20 cellular contexts compared by ENCODE assay signal in the genomic region with DNA sequence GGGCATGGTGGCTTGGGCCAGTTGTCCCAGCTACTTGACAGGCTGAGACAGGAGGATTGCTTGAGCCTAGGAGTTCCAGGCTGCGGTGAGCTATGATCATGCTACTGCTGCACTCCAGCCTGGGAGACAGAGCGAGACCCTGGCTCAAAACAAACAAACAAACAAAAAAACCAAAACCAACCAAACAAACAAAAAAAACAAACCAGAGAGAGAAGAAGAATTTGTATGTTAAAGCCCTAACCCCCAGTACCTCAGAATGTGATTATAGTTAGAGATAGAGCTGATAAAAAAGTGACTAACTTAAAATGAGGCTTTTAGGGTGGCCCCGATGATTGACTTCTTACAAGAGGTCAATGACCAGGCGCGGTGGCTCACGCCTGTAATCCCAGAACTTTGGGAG. TPM values are rescaled to one million over a fixed set of nuclear protein-coding genes. Genes with fewer than 3 reads are reported as not detected.
DNase-seq lines count a peak whose midpoint lies in the region; ATAC-seq, FAIRE-seq and TF ChIP-seq lines count a peak whose summit lies in the region.
"Had no signal": no experiment of that assay in that cellular context is flagged by ENCODE, and none has a peak within 500 bp of the region (broad histone marks: within the 10 kb centered on the region; RNA-seq: fewer than 3 reads in every experiment).

No MANE protein-coding gene starts in this region.

- H4K91ac ChIP-seq in H9 (ENCODE audit: insufficient read length, low read depth, low read length), result no peak overlapping the region

- no CpG with 5 or more reads among the region's 6 CpGs for WGBS in H9 (ENCODE audit: extremely low coverage, insufficient read length, low lambda C conversion rate)

- H2BK12ac ChIP-seq in H9 (ENCODE audit: insufficient read length, low read depth, low read length), result no peak overlapping the region

- no peak overlapping the region for H2BK20ac ChIP-seq in H9 (ENCODE audit: low read depth, low read length, poor library complexity, severe bottlenecking)

- no peaks in the 10 kb centered on the region for H3K36me3 ChIP-seq in CD4-positive, CD25-positive, alpha-beta regulatory T cell (ENCODE audit: control insufficient read depth, insufficient read depth, low read length)
- H3K36me3 ChIP-seq: right lobe of liver had no signal

- no peak for TF ChIP-seq CTCF in H9 (conservative IDR thresholded peaks at IDR 0.05)

- H3K79me1 ChIP-seq in H9 (ENCODE audit: insufficient read depth, low read depth, low read length, poor library complexity, severe bottlenecking), result no peaks in the 10 kb centered on the region

- H3K23ac ChIP-seq in H9 (ENCODE audit: insufficient read length, low read depth, low read length), result no peak overlapping the region

- no peaks in the 10 kb centered on the region for H3K79me2 ChIP-seq in H9 (ENCODE audit: insufficient read depth, low read length)

- H3K23me2 ChIP-seq in H9 (ENCODE audit: insufficient read length, low read depth, low read length, poor library complexity, severe bottlenecking), result peaks cover 20% of the 10 kb centered on the region

- ATAC-seq in CD4-positive, CD25-positive, alpha-beta regulatory T cell (ENCODE audit: low read depth in 2 of 2), result no peak
- ATAC-seq in naive B cell (ENCODE audit: low read depth in 2 of 2), result no peak
- no peak for ATAC-seq in GM18520 (IDR thresholded peaks at IDR 0.05; ENCODE audit: unreplicated experiment)

- no peak overlapping the region for H2BK15ac ChIP-seq in H9 (ENCODE audit: low read depth, low read length)

- H3K18ac ChIP-seq in H9 (ENCODE audit: insufficient read length, low read depth, low read length), result no peak overlapping the region

- no peak for TF ChIP-seq POLR2A in GM12891 (IDR thresholded peaks at IDR 0.05; ENCODE audit: low read depth, low read length)
- TF ChIP-seq POLR2A in GM12892 (IDR thresholded peaks at IDR 0.05; ENCODE audit: low read depth, low read length), result no peak

- peaks cover 0 to 2% (median 0%) of the 10 kb centered on the region in 7 donors for H3K9me3 Mint-ChIP-seq in CD4-positive, CD25-positive, alpha-beta regulatory T cell
- H3K9me3 Mint-ChIP-seq in H9 (peaks cover 0 to 3% of the 10 kb centered on the region in 2 experiments; a peak in 2 of 5 replicates), naive B cell (peaks cover 0 to 2% (median 0%) of the 10 kb centered on the region in 7 donors)
- H3K9me3 Mint-ChIP-seq in activated T-helper 2 cell treated with anti-CD3 and anti-CD28 coated beads, Interferon-gamma antibody, Interleukin-2, Interleukin-4, amounts not matched to agents 10 μg/mL and 5 μg/mL and 100 μg/mL, durations not matched to agents 14 hours and 24 hours and 36 hours, result no peaks in the 10 kb centered on the region

- H3K56ac ChIP-seq in H9 (ENCODE audit: insufficient read length, low read depth, low read length), result no peak overlapping the region

- no peak overlapping the region for H4K5ac ChIP-seq in H9 (ENCODE audit: insufficient read length, low read depth, low read length)

- H3K36me3 Mint-ChIP-seq in CD4-positive, CD25-positive, alpha-beta regulatory T cell, result no peaks in the 10 kb centered on the region
- H3K36me3 Mint-ChIP-seq in H9 (ENCODE audit: insufficient read depth in 1 of 3, low read depth in 3 of 3) (peaks cover 5 to 16% (median 10%) of the 10 kb centered on the region in 3 experiments; a peak in 5 of 7 replicates), naive B cell (no peaks in the 10 kb centered on the region)
- peaks cover 3% of the 10 kb centered on the region for H3K36me3 Mint-ChIP-seq in activated T-helper 2 cell treated with anti-CD3 and anti-CD28 coated beads, Interferon-gamma antibody, Interleukin-2, Interleukin-4, amounts not matched to agents 10 μg/mL and 5 μg/mL and 100 μg/mL, durations not matched to agents 14 hours and 24 hours and 36 hours (ENCODE audit: low read depth)

- peaks cover 0 to 27% (median 12%) of the 10 kb centered on the region in 4 donors for H3K4me1 Mint-ChIP-seq in CD4-positive, CD25-positive, alpha-beta regulatory T cell
- H3K4me1 Mint-ChIP-seq in H9 (peaks cover 2 to 11% of the 10 kb centered on the region in 2 experiments; a peak in 3 of 4 replicates), naive B cell (peaks cover 6 to 19% (median 15%) of the 10 kb centered on the region in 3 donors)
- peaks cover 23% of the 10 kb centered on the region for H3K4me1 Mint-ChIP-seq in activated T-helper 2 cell treated with anti-CD3 and anti-CD28 coated beads, Interferon-gamma antibody, Interleukin-2, Interleukin-4, amounts not matched to agents 10 μg/mL and 5 μg/mL and 100 μg/mL, durations not matched to agents 14 hours and 24 hours and 36 hours (ENCODE audit: low read depth)

- intact Hi-C loops in activated T-helper 2 cell treated with anti-CD3 and anti-CD28 coated beads, Interferon-gamma antibody, Interleukin-2, Interleukin-4, amounts not matched to agents 10 μg/mL and 5 μg/mL and 100 μg/mL, durations not matched to agents 14 hours and 24 hours and 36 hours (cut with micrococcal nuclease), result loop anchor here (2.0 to 5.0 kb wide), 2 partner anchors 14 to 123 kb away; no protein-coding TSS in a partner anchor

- H3K4me1 ChIP-seq in CD4-positive, CD25-positive, alpha-beta regulatory T cell (ENCODE audit: control insufficient read depth, insufficient read depth, low read length, poor library complexity, severe bottlenecking), result peaks cover 26% of the 10 kb centered on the region
- H3K4me1 ChIP-seq in H9 (ENCODE audit: insufficient read depth, low read length), result no peaks in the 10 kb centered on the region

- no peak overlapping the region for H2AFZ ChIP-seq in H9 (ENCODE audit: low read length)

- peaks cover 63% of the 10 kb centered on the region for H3K27me3 Mint-ChIP-seq in CD4-positive, CD25-positive, alpha-beta regulatory T cell
- H3K27me3 Mint-ChIP-seq in H9 (ENCODE audit: low read depth), result peaks cover 57% of the 10 kb centered on the region
- H3K27me3 Mint-ChIP-seq in activated T-helper 2 cell treated with anti-CD3 and anti-CD28 coated beads, Interferon-gamma antibody, Interleukin-2, Interleukin-4, amounts not matched to agents 10 μg/mL and 5 μg/mL and 100 μg/mL, durations not matched to agents 14 hours and 24 hours and 36 hours (ENCODE audit: low read depth), result peaks cover 31% of the 10 kb centered on the region
- peaks cover 26 to 78% (median 45%) of the 10 kb centered on the region in 3 donors for H3K27me3 Mint-ChIP-seq in naive B cell

- no peak overlapping the region for H4K8ac ChIP-seq in H9 (replicated peaks; ENCODE audit: insufficient read length, low read depth, low read length)

- H3K4me3 ChIP-seq in CD4-positive, CD25-positive, alpha-beta regulatory T cell (ENCODE audit: low read depth, low read length), result no peak overlapping the region

- no peaks in the 10 kb centered on the region for H3K9me3 ChIP-seq in CD4-positive, CD25-positive, alpha-beta regulatory T cell (ENCODE audit: control insufficient read depth in 2 of 2, low read length in 2 of 2)
- no peaks in the 10 kb centered on the region for H3K9me3 ChIP-seq in H9 (ENCODE audit: control insufficient read depth, low read depth, low read length)
- H3K9me3 ChIP-seq: right lobe of liver had no signal

- H3K9ac ChIP-seq in H9 (ENCODE audit: extremely low read depth, insufficient read length, low read length), result no peak overlapping the region

- no peak overlapping the region for H2BK5ac ChIP-seq in H9 (ENCODE audit: insufficient read length, low read length)

- H2AK5ac ChIP-seq in H9 (ENCODE audit: insufficient read length, low read length), result no peak overlapping the region

- no peaks in the 10 kb centered on the region for H4K20me1 ChIP-seq in H9 (ENCODE audit: control insufficient read depth, insufficient read depth, insufficient read length)

- peak overlapping the region; percentile 54 to 81 (median 76) for H3K4me3 Mint-ChIP-seq in CD4-positive, CD25-positive, alpha-beta regulatory T cell
- H3K4me3 Mint-ChIP-seq in H9 (peak overlapping the region; percentile 79 to 91), naive B cell (peak overlapping the region; percentile 52 to 89 (median 78))
- peak overlapping the region; percentile 81 for H3K4me3 Mint-ChIP-seq in activated T-helper 2 cell treated with anti-CD3 and anti-CD28 coated beads, Interferon-gamma antibody, Interleukin-2, Interleukin-4, amounts not matched to agents 10 μg/mL and 5 μg/mL and 100 μg/mL, durations not matched to agents 14 hours and 24 hours and 36 hours (ENCODE audit: low read depth)

- no peak overlapping the region for H3T11ph ChIP-seq in H9 (ENCODE audit: low read length)

- H2BK120ac ChIP-seq in H9 (ENCODE audit: low read depth, low read length, poor library complexity, severe bottlenecking), result no peak overlapping the region

- no peak overlapping the region for H3K4me2 ChIP-seq in H9 (ENCODE audit: insufficient read depth, insufficient read length, low read length)

- no peak overlapping the region for H3K27ac ChIP-seq in CD4-positive, CD25-positive, alpha-beta regulatory T cell (ENCODE audit: insufficient read depth, low read length, poor library complexity, severe bottlenecking)
- no peak overlapping the region for H3K27ac ChIP-seq in H9 (ENCODE audit: insufficient read length, low read depth, low read length)
- H3K27ac ChIP-seq: right lobe of liver had no signal

- DNase-seq in CD4-positive, CD25-positive, alpha-beta regulatory T cell, result no peak
- DNase-seq in H9, result no peak
- DNase-seq in activated T-helper 2 cell treated with anti-CD3 and anti-CD28 coated beads, Interferon-gamma antibody, Interleukin-2, Interleukin-4, amounts not matched to agents 10 μg/mL and 5 μg/mL and 100 μg/mL, durations not matched to agents 14 hours and 24 hours and 36 hours (ENCODE audit: low spot score), result no peak
- DNase-seq in naive B cell, result no peak
- no peak for DNase-seq in GM12891 (ENCODE audit: insufficient read length, low spot score)
- no peak for DNase-seq in kidney tubule cell (ENCODE audit: low spot score)
- DNase-seq in GM12892 (ENCODE audit: insufficient read length), result no peak
- DNase-seq: activated CD4-positive, CD25-positive, alpha-beta regulatory T cell treated with anti-CD3 and anti-CD28 coated beads, Interleukin-2, amount 50 U/mL, for 72 hours; activated gamma-delta T cell treated with Interleukin-2 at 50 U/mL for 16 hours; GOT3; Karpas-422; kidney glomerular epithelial cell; NCI-H1694; NCI-H524 treated with DMSO at 0.1 percent for 48 hours; right lobe of liver; SW 1271 had no signal

- H3K27ac Mint-ChIP-seq in CD4-positive, CD25-positive, alpha-beta regulatory T cell, result no peak overlapping the region
- H3K27ac Mint-ChIP-seq in H9 (0 out of 7 replicates have a peak overlapping the region, but pooled peaks of 1 of the 3 experiments have one; percentile 40), naive B cell (peak overlapping the region in 1 of 6 donors; percentile 72)
- H3K27ac Mint-ChIP-seq in activated T-helper 2 cell treated with anti-CD3 and anti-CD28 coated beads, Interferon-gamma antibody, Interleukin-2, Interleukin-4, amounts not matched to agents 10 μg/mL and 5 μg/mL and 100 μg/mL, durations not matched to agents 14 hours and 24 hours and 36 hours, result peak overlapping the region; percentile 44

- no peak for FAIRE-seq in GM12891 (lab: Jason Lieb, UNC)
- no peak for FAIRE-seq in GM12892 (lab: Jason Lieb, UNC)
- FAIRE-seq: GM18507 had no signal

- no peak overlapping the region for H3K4ac ChIP-seq in H9 (ENCODE audit: low read depth, low read length)

- H3K27me3 ChIP-seq in CD4-positive, CD25-positive, alpha-beta regulatory T cell (ENCODE audit: control insufficient read depth, insufficient read depth, low read length), result peaks cover 17% of the 10 kb centered on the region
- no peaks in the 10 kb centered on the region for H3K27me3 ChIP-seq in H9 (ENCODE audit: insufficient read depth, low read length)

- H3K14ac ChIP-seq in H9 (ENCODE audit: insufficient read depth, low read length), result no peak overlapping the region

RNA-seq across cellular contexts. Expression of a gene that starts 1.7 kb away (rescaled TPM):
- total RNA-seq in CD4-positive, CD25-positive, alpha-beta regulatory T cell, result 1.6 TPM
- polyA plus RNA-seq in CD4-positive, CD25-positive, alpha-beta regulatory T cell, result 1 to 10 TPM in 1 of 4 donors, under 1 TPM in 2, not detected in 1; 0.16 to 1.0 (median 0.29) TPM
- 13.5 and 14.2 TPM in 2 replicates for total RNA-seq in H9 (2021)
- 7.7 TPM in 2 replicates for total RNA-seq in activated T-helper 2 cell treated with anti-CD3 and anti-CD28 coated beads, Interferon-gamma antibody, Interleukin-2, Interleukin-4, amounts not matched to agents 10 μg/mL and 5 μg/mL and 100 μg/mL, durations not matched to agents 14 hours and 24 hours and 36 hours
- polyA plus RNA-seq in naive B cell (ENCODE audit: low read depth in 6 of 6), result under 1 TPM in 2 of 6 donors, not detected in 4; 0.29 to 0.55 TPM
- polyA plus RNA-seq in GM12891 (2012; ENCODE audit: low read depth, missing spikeins), result 0.68 TPM
- polyA plus RNA-seq in GM12892 (2012; ENCODE audit: missing spikeins), result 0.81 TPM

RNA-seq across cellular contexts. Expression of a gene that starts 8.0 kb away (rescaled TPM):
- not detected for total RNA-seq in CD4-positive, CD25-positive, alpha-beta regulatory T cell
- not detected for polyA plus RNA-seq in CD4-positive, CD25-positive, alpha-beta regulatory T cell
- total RNA-seq in H9 (2021), result 13.5 TPM in 2 replicates
- total RNA-seq in activated T-helper 2 cell treated with anti-CD3 and anti-CD28 coated beads, Interferon-gamma antibody, Interleukin-2, Interleukin-4, amounts not matched to agents 10 μg/mL and 5 μg/mL and 100 μg/mL, durations not matched to agents 14 hours and 24 hours and 36 hours, result 0.71 and 0.84 TPM in 2 replicates
- polyA plus RNA-seq in naive B cell (ENCODE audit: low read depth in 6 of 6), result not detected
- polyA plus RNA-seq in GM12891 (2012; ENCODE audit: low read depth, missing spikeins), result 0.37 TPM
- 0.15 TPM for polyA plus RNA-seq in GM12892 (2012; ENCODE audit: missing spikeins)
- total RNA-seq: cardiac septum, endothelial cell of umbilical vein had no signal
- polyA plus RNA-seq: endothelial cell of umbilical vein had no signal

RNA-seq across cellular contexts. Expression of a gene that starts 20.7 kb away (rescaled TPM):
- 1,611 TPM for total RNA-seq in CD4-positive, CD25-positive, alpha-beta regulatory T cell
- polyA plus RNA-seq in CD4-positive, CD25-positive, alpha-beta regulatory T cell, result 1,000 to 10,000 TPM; 3,219 to 6,021 (median 4,004) TPM
- total RNA-seq in H9 (2021), result 2.0 and 2.6 TPM in 2 replicates
- 773 and 798 TPM in 2 replicates for total RNA-seq in activated T-helper 2 cell treated with anti-CD3 and anti-CD28 coated beads, Interferon-gamma antibody, Interleukin-2, Interleukin-4, amounts not matched to agents 10 μg/mL and 5 μg/mL and 100 μg/mL, durations not matched to agents 14 hours and 24 hours and 36 hours
- 10 to 100 TPM in 2 of 6 donors, 1 to 10 TPM in 4; 3.0 to 15.0 (median 6.2) TPM for polyA plus RNA-seq in naive B cell (ENCODE audit: low read depth in 6 of 6)
- polyA plus RNA-seq in GM12891 (2012; ENCODE audit: low read depth, missing spikeins), result 512 TPM
- polyA plus RNA-seq in GM12892 (2012; ENCODE audit: missing spikeins), result 373 TPM

RNA-seq across cellular contexts. Expression of a gene that starts 20.9 kb away (rescaled TPM):
- 16.2 TPM for total RNA-seq in CD4-positive, CD25-positive, alpha-beta regulatory T cell
- 10 to 100 TPM; 37.1 to 49.2 (median 41.0) TPM for polyA plus RNA-seq in CD4-positive, CD25-positive, alpha-beta regulatory T cell
- 65.7 and 68.2 TPM in 2 replicates for total RNA-seq in H9 (2021)
- 59.0 and 59.1 TPM in 2 replicates for total RNA-seq in activated T-helper 2 cell treated with anti-CD3 and anti-CD28 coated beads, Interferon-gamma antibody, Interleukin-2, Interleukin-4, amounts not matched to agents 10 μg/mL and 5 μg/mL and 100 μg/mL, durations not matched to agents 14 hours and 24 hours and 36 hours
- polyA plus RNA-seq in naive B cell (ENCODE audit: low read depth in 6 of 6), result 10 to 100 TPM; 35.7 to 75.7 (median 48.3) TPM
- polyA plus RNA-seq in GM12891 (2012; ENCODE audit: low read depth, missing spikeins), result 15.4 TPM
- 19.5 TPM for polyA plus RNA-seq in GM12892 (2012; ENCODE audit: missing spikeins)

RNA-seq across cellular contexts. Expression of a gene that starts 21.0 kb away (rescaled TPM):
- total RNA-seq in CD4-positive, CD25-positive, alpha-beta regulatory T cell, result 12.9 TPM
- 10 to 100 TPM; 18.0 to 20.7 (median 19.0) TPM for polyA plus RNA-seq in CD4-positive, CD25-positive, alpha-beta regulatory T cell
- 61.1 and 61.3 TPM in 2 replicates for total RNA-seq in H9 (2021)
- total RNA-seq in activated T-helper 2 cell treated with anti-CD3 and anti-CD28 coated beads, Interferon-gamma antibody, Interleukin-2, Interleukin-4, amounts not matched to agents 10 μg/mL and 5 μg/mL and 100 μg/mL, durations not matched to agents 14 hours and 24 hours and 36 hours, result 29.9 and 30.3 TPM in 2 replicates
- polyA plus RNA-seq in naive B cell (ENCODE audit: low read depth in 6 of 6), result 10 to 100 TPM in 5 of 6 donors, 1 to 10 TPM in 1; 7.6 to 21.4 (median 15.4) TPM
- polyA plus RNA-seq in GM12891 (2012; ENCODE audit: low read depth, missing spikeins), result 24.8 TPM
- 15.2 TPM for polyA plus RNA-seq in GM12892 (2012; ENCODE audit: missing spikeins)

Comparison
In these comparisons a context has a peak if more than half of its experiments do, and no peak if none do; other contexts are left out.
1. RNA of a gene that starts 20.7 kb away (total RNA-seq): 1,611 TPM in CD4-positive, CD25-positive, alpha-beta regulatory T cell (single experiment) and 773 to 798 TPM in activated T-helper 2 cell treated with anti-CD3 and anti-CD28 coated beads, Interferon-gamma antibody, Interleukin-2, Interleukin-4, amounts not matched to agents 10 μg/mL and 5 μg/mL and 100 μg/mL, durations not matched to agents 14 hours and 24 hours and 36 hours; 2.0 to 2.6 TPM in H9; every median in the first group is over 100 times any median in the second.
2. Peak in every context shown above with its lines, with median percentiles within 50 percentile points of each other: H3K4me3 Mint-ChIP-seq.